ENCODE assay signal across 16 cellular contexts in genomic region chr3:42010530-42010929, GRCh38. TPM values are rescaled to one million over a fixed set of nuclear protein-coding genes. Genes with fewer than 3 reads are reported as not detected.
A peak's percentile ranks its signal among the peaks of the same experiment; 100 is the strongest.
DNase-seq lines count a peak whose midpoint lies in the region; ATAC-seq lines count a peak whose summit lies in the region.
"Had no signal": no experiment of that assay in that cellular context is flagged by ENCODE, and none has a peak within 500 bp of the region (broad histone marks: within the 10 kb centered on the region; RNA-seq: fewer than 3 reads in every experiment).

No MANE protein-coding gene starts in this region.

- no peaks in the 10 kb centered on the region for H3K9me3 Mint-ChIP-seq in activated T-cell treated with anti-CD3 and anti-CD28 coated beads, Interleukin-2, amount 50 U/mL, for 24 hours
- H3K9me3 Mint-ChIP-seq: activated naive CD4-positive, alpha-beta T cell treated with anti-CD3 and anti-CD28 coated beads, Interleukin-2, amount 50 U/mL, for 72 hours had no signal

- no peak overlapping the region for H3K4me3 Mint-ChIP-seq in T-helper 17 cell
- H3K4me3 Mint-ChIP-seq in activated T-cell treated with anti-CD3 and anti-CD28 coated beads, Interleukin-2, amount 50 U/mL, for 24 hours, result no peak overlapping the region

- no peaks in the 10 kb centered on the region for H3K27me3 Mint-ChIP-seq in T-helper 17 cell
- no peaks in the 10 kb centered on the region for H3K27me3 Mint-ChIP-seq in activated T-cell treated with anti-CD3 and anti-CD28 coated beads, Interleukin-2, amount 50 U/mL, for 24 hours

- peaks cover 21% of the 10 kb centered on the region for H3K4me1 Mint-ChIP-seq in T-helper 17 cell
- H3K4me1 Mint-ChIP-seq in activated T-cell treated with anti-CD3 and anti-CD28 coated beads, Interleukin-2, amount 50 U/mL, for 24 hours (ENCODE audit: low read depth), result peaks cover 31% of the 10 kb centered on the region

- H3K9me3 ChIP-seq in T-helper 17 cell (ENCODE audit: control insufficient read depth, low read length, poor library complexity, severe bottlenecking), result no peaks in the 10 kb centered on the region
- H3K9me3 ChIP-seq: BLaER1 treated with 17β-estradiol and CSF1 and Interleukin-3, amounts not matched to agents 10 nM and 100 nM; breast epithelium; sigmoid colon; thoracic aorta had no signal

- DNase-seq in KBM-7, result peak; percentile 40
- DNase-seq in NCI-H524 treated with DMSO at 0.1 percent for 48 hours (lab: John Stamatoyannopoulos, UW), result peak; percentile 91
- peak; percentile 26 for DNase-seq in dermis blood vessel endothelial cell
- peak; percentile 58 for DNase-seq in retina
- DNase-seq in LoVo (ENCODE audit: low spot score), result no peak
- no peak for DNase-seq in T-helper 17 cell
- DNase-seq in activated T-cell treated with anti-CD3 and anti-CD28 coated beads, Interleukin-2, amount 50 U/mL, for 24 hours, result no peak
- DNase-seq: activated CD4-positive, alpha-beta T cell treated with anti-CD3 and anti-CD28 coated beads, Interleukin-2, amount 50 U/mL, for 1 hour; kidney; sigmoid colon; stimulated activated CD4-positive, alpha-beta T cell treated with anti-CD3 and anti-CD28 coated beads, Interleukin-4, amount 100 ng/mL, for 1 hour had no signal

- no peak for ATAC-seq in T-helper 17 cell
- ATAC-seq: activated naive CD4-positive, alpha-beta T cell treated with anti-CD3 and anti-CD28 coated beads, Interleukin-2, amount 50 U/mL, for 72 hours; HepG2 had no signal

- no peaks in the 10 kb centered on the region for H3K36me3 Mint-ChIP-seq in T-helper 17 cell (ENCODE audit: low read depth)
- peaks cover 18% of the 10 kb centered on the region for H3K36me3 Mint-ChIP-seq in activated T-cell treated with anti-CD3 and anti-CD28 coated beads, Interleukin-2, amount 50 U/mL, for 24 hours (ENCODE audit: low read depth)

- in situ Hi-C loops in KBM-7 (cut with MboI; ENCODE audit: low pct_unique_long_range_greater_than_20kb, low sequenced_read_pairs), result no loop called here

- H3K27ac Mint-ChIP-seq in T-helper 17 cell, result no peak overlapping the region
- no peak overlapping the region for H3K27ac Mint-ChIP-seq in activated T-cell treated with anti-CD3 and anti-CD28 coated beads, Interleukin-2, amount 50 U/mL, for 24 hours
- H3K27ac Mint-ChIP-seq: activated naive CD4-positive, alpha-beta T cell treated with anti-CD3 and anti-CD28 coated beads, Interleukin-2, amount 50 U/mL, for 72 hours had no signal

RNA-seq across cellular contexts. Expression of gene ULK4, which starts 48.6 kb away (rescaled TPM):
- total RNA-seq in dermis blood vessel endothelial cell, result 6.3 and 25.2 TPM in 2 replicates
- 10 to 100 TPM; 30.5 to 31.5 TPM for total RNA-seq in T-helper 17 cell

Comparison
In these comparisons a context has a peak if more than half of its experiments do, and no peak if none do; other contexts are left out.
1. DNase-seq: peak in KBM-7 (single experiment), NCI-H524 treated with DMSO at 0.1 percent for 48 hours (single experiment), dermis blood vessel endothelial cell (single experiment) and retina (single experiment); none in LoVo (single experiment), T-helper 17 cell (0 of 3) and activated T-cell treated with anti-CD3 and anti-CD28 coated beads, Interleukin-2, amount 50 U/mL, for 24 hours (single experiment).